Comparison of ENCODE assay signal across 21 cellular contexts in the genomic region with DNA sequence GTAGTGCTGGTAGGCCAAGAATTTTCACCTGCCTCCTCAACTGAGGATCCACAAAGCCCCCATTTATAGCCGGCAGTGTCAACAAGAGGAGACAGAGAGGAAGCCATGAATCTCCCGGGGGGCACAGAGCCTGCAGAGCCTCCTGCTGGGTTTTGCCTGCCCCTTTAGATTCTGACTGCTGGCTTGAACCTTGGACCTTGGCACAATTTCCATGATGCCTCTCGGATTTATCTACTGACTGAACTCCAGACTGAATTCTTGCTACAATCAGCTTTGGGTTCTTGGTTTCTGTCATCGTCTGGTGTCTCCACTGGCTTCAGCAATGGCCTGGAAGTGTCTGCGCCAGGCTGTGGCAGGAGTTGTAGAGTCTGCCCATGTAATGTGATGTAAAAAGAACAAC.
A peak's percentile ranks its signal among the peaks of the same experiment; 100 is the strongest.
DNase-seq lines count a peak whose midpoint lies in the region; ATAC-seq and TF ChIP-seq lines count a peak whose summit lies in the region.
"Had no signal": no experiment of that assay in that cellular context is flagged by ENCODE, and none has a peak within 500 bp of the region (broad histone marks: within the 10 kb centered on the region; RNA-seq: fewer than 3 reads in every experiment).

No MANE protein-coding gene starts in this region.

- no peak overlapping the region for H2AFZ ChIP-seq in trophoblast cell (ENCODE audit: insufficient read depth, low read length, poor library complexity)
- H2AFZ ChIP-seq: GM23338 had no signal

- TF ChIP-seq POLR2A in right lobe of liver (IDR thresholded peaks at IDR 0.05): no peak

- no peak overlapping the region for H3K4me2 ChIP-seq in trophoblast cell (ENCODE audit: low read length)
- H3K4me2 ChIP-seq: BLaER1, GM23338 had no signal

- no peak overlapping the region for H3K4me3 Mint-ChIP-seq in activated naive CD4-positive, alpha-beta T cell treated with anti-CD3 and anti-CD28 coated beads, Interleukin-2, amount 10 ng/mL, durations not matched to agents 7 days and 5 days
- H3K4me3 Mint-ChIP-seq in osteocyte (ENCODE audit: unreplicated experiment): no peak overlapping the region
- H3K4me3 Mint-ChIP-seq: B cell; CD4-positive, alpha-beta T cell; CD8-positive, alpha-beta memory T cell; GM23338; H9 had no signal

- no peak overlapping the region for H4K91ac ChIP-seq in trophoblast cell (ENCODE audit: low read depth, low read length)

- H3K14ac ChIP-seq in trophoblast cell (ENCODE audit: low read length): no peak overlapping the region

- no peaks in the 10 kb centered on the region for H3K27me3 ChIP-seq in right lobe of liver
- no peaks in the 10 kb centered on the region for H3K27me3 ChIP-seq in trophoblast cell (ENCODE audit: insufficient read depth, low read length)
- H3K27me3 ChIP-seq: BLaER1 had no signal

- H3K9me3 Mint-ChIP-seq in activated naive CD4-positive, alpha-beta T cell treated with anti-CD3 and anti-CD28 coated beads, Interleukin-2, amount 10 ng/mL, durations not matched to agents 7 days and 5 days: no peaks in the 10 kb centered on the region
- no peaks in the 10 kb centered on the region for H3K9me3 Mint-ChIP-seq in osteocyte (ENCODE audit: unreplicated experiment)
- H3K9me3 Mint-ChIP-seq: CD4-positive, alpha-beta T cell; CD8-positive, alpha-beta memory T cell; GM23338; H9 had no signal

- H4K12ac ChIP-seq in trophoblast cell (ENCODE audit: low read depth, low read length): no peak overlapping the region

- TF ChIP-seq CTCF in right lobe of liver (IDR thresholded peaks at IDR 0.05) (no peak), osteocyte (IDR thresholded peaks at IDR 0.05) (no peak), GM13977 (IDR thresholded peaks at IDR 0.05; ENCODE audit: extremely low read depth, insufficient read depth, missing control alignments) (no peak)

- no peak overlapping the region for H4K8ac ChIP-seq in trophoblast cell (ENCODE audit: low read depth, low read length)

- H3K9ac ChIP-seq in trophoblast cell (ENCODE audit: low read length): peak overlapping the region; percentile 47
- H3K9ac ChIP-seq: BLaER1 had no signal

- peak overlapping the region in 2 of 3 donors; percentile 14 to 35 for H3K27ac ChIP-seq in right lobe of liver
- no peak overlapping the region for H3K27ac ChIP-seq in trophoblast cell (ENCODE audit: low read depth, low read length)
- H3K27ac ChIP-seq: 22Rv1, BLaER1 had no signal

- H3K23ac ChIP-seq in trophoblast cell (ENCODE audit: low read length): no peak overlapping the region

- H3K4me1 Mint-ChIP-seq in activated naive CD4-positive, alpha-beta T cell treated with anti-CD3 and anti-CD28 coated beads, Interleukin-2, amount 10 ng/mL, durations not matched to agents 7 days and 5 days: no peaks in the 10 kb centered on the region
- peaks cover 10% of the 10 kb centered on the region for H3K4me1 Mint-ChIP-seq in osteocyte (ENCODE audit: unreplicated experiment)
- H3K4me1 Mint-ChIP-seq: B cell; CD8-positive, alpha-beta memory T cell had no signal

- no peaks in the 10 kb centered on the region for H3K9me3 ChIP-seq in right lobe of liver
- no peaks in the 10 kb centered on the region for H3K9me3 ChIP-seq in trophoblast cell (ENCODE audit: insufficient read depth, low read depth, low read length)
- H3K9me3 ChIP-seq: BLaER1 had no signal

- no peak overlapping the region for H2AK5ac ChIP-seq in trophoblast cell (ENCODE audit: low read length)

- in situ Hi-C loops in GM13977 (cut with MboI; ENCODE audit: low pct_unique_long_range_greater_than_20kb, low sequenced_read_pairs, unreplicated experiment): no loop called here

- H3K36me3 ChIP-seq in right lobe of liver (no peaks in the 10 kb centered on the region), trophoblast cell (ENCODE audit: control insufficient read depth in 1 of 2, insufficient read depth in 2 of 2, low read length in 2 of 2) (no peaks in the 10 kb centered on the region)
- H3K36me3 ChIP-seq: BLaER1 had no signal

- no peaks in the 10 kb centered on the region for H3K79me1 ChIP-seq in trophoblast cell (ENCODE audit: low read length)

- H3K27ac Mint-ChIP-seq in activated naive CD4-positive, alpha-beta T cell treated with anti-CD3 and anti-CD28 coated beads, Interleukin-2, amount 10 ng/mL, durations not matched to agents 7 days and 5 days: peak overlapping the region; percentile 16
- H3K27ac Mint-ChIP-seq in osteocyte (ENCODE audit: unreplicated experiment): no peak overlapping the region
- H3K27ac Mint-ChIP-seq: B cell; CD4-positive, alpha-beta T cell; CD8-positive, alpha-beta memory T cell; GM23338; H9 had no signal

- H3K27me3 Mint-ChIP-seq in activated naive CD4-positive, alpha-beta T cell treated with anti-CD3 and anti-CD28 coated beads, Interleukin-2, amount 10 ng/mL, durations not matched to agents 7 days and 5 days: no peaks in the 10 kb centered on the region
- no peaks in the 10 kb centered on the region for H3K27me3 Mint-ChIP-seq in osteocyte (ENCODE audit: unreplicated experiment)

- no peak overlapping the region for H2BK12ac ChIP-seq in trophoblast cell (ENCODE audit: low read length)

- no peak overlapping the region for H3K18ac ChIP-seq in trophoblast cell (ENCODE audit: low read length)

- H3K4me3 ChIP-seq in right lobe of liver (no peak overlapping the region), trophoblast cell (ENCODE audit: low read depth, low read length) (no peak overlapping the region)
- H3K4me3 ChIP-seq: BLaER1, GM12878, GM23338 had no signal

- no peak overlapping the region for H2BK120ac ChIP-seq in trophoblast cell (ENCODE audit: insufficient read depth, low read length, poor library complexity)

- peaks cover 0 to 28% (median 7%) of the 10 kb centered on the region in 4 donors for H3K4me1 ChIP-seq in right lobe of liver
- no peaks in the 10 kb centered on the region for H3K4me1 ChIP-seq in trophoblast cell (ENCODE audit: control insufficient read depth in 1 of 2, insufficient read depth in 2 of 2, low read length in 2 of 2)
- H3K4me1 ChIP-seq: BLaER1 had no signal

- no peaks in the 10 kb centered on the region for H3K79me2 ChIP-seq in trophoblast cell (ENCODE audit: control insufficient read depth, insufficient read depth, low read length, poor library complexity)

- intact Hi-C loops in right lobe of liver (cut with DNase I): no loop called here

- H3K36me3 Mint-ChIP-seq in activated naive CD4-positive, alpha-beta T cell treated with anti-CD3 and anti-CD28 coated beads, Interleukin-2, amount 10 ng/mL, durations not matched to agents 7 days and 5 days: no peaks in the 10 kb centered on the region
- H3K36me3 Mint-ChIP-seq in osteocyte (ENCODE audit: unreplicated experiment): no peaks in the 10 kb centered on the region
- H3K36me3 Mint-ChIP-seq: CD14-positive monocyte; CD8-positive, alpha-beta memory T cell had no signal

- H3K4ac ChIP-seq in trophoblast cell (ENCODE audit: low read depth, low read length): no peak overlapping the region

- CTCF ChIA-PET in activated naive CD4-positive, alpha-beta T cell treated with anti-CD3 and anti-CD28 coated beads, Interleukin-2, amount 10 ng/mL, durations not matched to agents 7 days and 5 days (lab: Charles Lee): no interaction called here

- 60% methylated on average over 3 of the region's 5 CpGs for WGBS in right lobe of liver (ENCODE audit: insufficient coverage, low coverage, low lambda C conversion rate, missing lambda C conversion rate)
- WGBS in trophoblast cell (ENCODE audit: extremely low coverage, insufficient coverage, insufficient read length): no CpG with 5 or more reads among the region's 5 CpGs

- DNase-seq in activated naive CD4-positive, alpha-beta T cell treated with anti-CD3 and anti-CD28 coated beads, Interleukin-2, amount 10 ng/mL, durations not matched to agents 7 days and 5 days: no peak
- DNase-seq in activated naive CD4-positive, alpha-beta T cell (lab: John Stamatoyannopoulos, UW): no peak
- DNase-seq in right lobe of liver (peak in 2 of 3 donors; percentile 32 to 73), trophoblast cell (no peak), osteocyte (ENCODE audit: extremely low spot score, unreplicated experiment) (no peak), SHP77 treated with DMSO at 0.1 percent for 48 hours (lab: John Stamatoyannopoulos, UW) (no peak), GM13977 (ENCODE audit: low spot score) (no peak)
- DNase-seq: CD4-positive, alpha-beta T cell; CD8-positive, alpha-beta memory T cell; DMS 273 treated with DMSO at 0.1 percent for 48 hours; DMS79; EL; GDM1; H9 had no signal

- H2BK5ac ChIP-seq in trophoblast cell (ENCODE audit: low read depth, low read length, poor library complexity): no peak overlapping the region

- peak; percentile 59 to 73 (median 66) for ATAC-seq in right lobe of liver
- ATAC-seq: GM12878, GM23338, HCT116 had no signal

Comparison
In these comparisons a context has a peak if more than half of its experiments do, and no peak if none do; other contexts are left out.
1. DNase-seq: peak in right lobe of liver (2 of 3); none in activated naive CD4-positive, alpha-beta T cell treated with anti-CD3 and anti-CD28 coated beads, Interleukin-2, amount 10 ng/mL, durations not matched to agents 7 days and 5 days (single experiment), activated naive CD4-positive, alpha-beta T cell (0 of 4), trophoblast cell (0 of 2), osteocyte (single experiment), SHP77 treated with DMSO at 0.1 percent for 48 hours (single experiment) and GM13977 (single experiment).